In genomic region chr7:54705436-54705835, GRCh38 we compare ENCODE assay signal across 1 cellular context.
TF ChIP-seq lines count a peak whose summit lies in the region.

No MANE protein-coding gene starts in this region.

TF ChIP-seq in endothelial cell of umbilical vein, 7 proteins besides CTCF, POLR2A, EP300 and RAD21:
- TF ChIP-seq POLR2AphosphoS5 (IDR thresholded peaks at IDR 0.05; ENCODE audit: insufficient read depth, low read depth, low read length) (no peak), EZH2 (IDR thresholded peaks at IDR 0.05; ENCODE audit: borderline replicate concordance, low read depth, low read length, severe bottlenecking) (no peak), JUN (IDR thresholded peaks at IDR 0.05; ENCODE audit: borderline replicate concordance, insufficient read depth, insufficient read length, low read depth) (no peak), FOS (IDR thresholded peaks at IDR 0.05; ENCODE audit: borderline replicate concordance, insufficient read depth, low read length) (no peak), MAX (IDR thresholded peaks at IDR 0.05; ENCODE audit: insufficient read depth, insufficient read length) (no peak), GATA2 (IDR thresholded peaks at IDR 0.05; ENCODE audit: insufficient read depth, insufficient read length, low read depth, low read length) (no peak), MYC (IDR thresholded peaks at IDR 0.05; ENCODE audit: low read depth, low read length) (no peak)
